Comparison of ENCODE assay signal across 18 cellular contexts in the genomic region with DNA sequence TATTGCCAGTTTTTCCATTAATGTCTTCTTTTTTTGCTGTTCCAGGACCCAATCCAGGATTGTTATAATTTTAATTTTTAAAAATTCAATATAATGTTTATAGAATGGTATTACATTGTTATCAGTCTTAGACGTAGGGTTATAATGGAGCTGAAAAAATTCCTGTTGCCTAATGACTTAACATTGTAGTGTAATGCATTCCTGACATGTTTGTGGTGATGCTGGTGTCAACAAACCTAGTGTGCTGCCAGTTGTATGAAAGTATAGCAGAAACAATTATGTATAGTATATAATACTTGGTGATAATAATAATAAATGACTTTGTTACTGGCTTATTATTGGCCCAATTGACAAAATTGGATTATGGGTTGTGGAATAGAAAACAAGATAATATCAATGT. TPM values are rescaled to one million over a fixed set of nuclear protein-coding genes. Genes with fewer than 3 reads are reported as not detected.
DNase-seq lines count a peak whose midpoint lies in the region; ATAC-seq, FAIRE-seq and TF ChIP-seq lines count a peak whose summit lies in the region.
"Had no signal": no experiment of that assay in that cellular context is flagged by ENCODE, and none has a peak within 500 bp of the region (broad histone marks: within the 10 kb centered on the region; RNA-seq: fewer than 3 reads in every experiment).

No MANE protein-coding gene starts in this region.

- 95% methylated on average over 1 of the region's 1 CpG for WGBS in GM12878 (ENCODE audit: insufficient coverage, insufficient replicate concordance, low lambda C conversion rate, missing lambda C conversion rate)
- no CpG with 5 or more reads among the region's 1 CpG for WGBS in neuronal stem cell (ENCODE audit: extremely low coverage in 2 of 2, insufficient read length in 2 of 2, insufficient replicate concordance in 1 of 2), 2 donors

- BruUV-seq in GM12878 (replicated peaks; lab: Mats Ljungman, UMichigan) (no TSS peak), PC-3 (replicated peaks; lab: Mats Ljungman, UMichigan) (no TSS peak)

- H3K4me1 ChIP-seq in GM12878 (ENCODE audit: control insufficient read depth, insufficient read depth, low read length) (peaks cover 2% of the 10 kb centered on the region; the same call in 1 of the 2 replicates), neuronal stem cell (ENCODE audit: control insufficient read depth in 2 of 2, insufficient read depth in 1 of 2, low read depth in 1 of 2, low read length in 2 of 2) (no peaks in the 10 kb centered on the region), PC-3 (ENCODE audit: insufficient read depth, low read length) (0 out of 2 replicates have a peak, but pooled peaks cover 10% of the 10 kb centered on the region)
- H3K4me1 ChIP-seq: A549 had no signal

- H3K79me2 ChIP-seq in GM12878 (ENCODE audit: control insufficient read depth, insufficient read depth, low read length) (no peaks in the 10 kb centered on the region), PC-3 (ENCODE audit: low read length) (no peaks in the 10 kb centered on the region)

- H3K4ac ChIP-seq in neuronal stem cell (ENCODE audit: low read length): no peak overlapping the region

- no peaks in the 10 kb centered on the region for H3K27me3 ChIP-seq in GM12878 (replicated peaks in 1 of 2; ENCODE audit: control insufficient read depth in 2 of 2, insufficient read depth in 2 of 2, low read length in 1 of 2)
- no peaks in the 10 kb centered on the region for H3K27me3 ChIP-seq in neuronal stem cell (ENCODE audit: control insufficient read depth in 3 of 3, insufficient read depth in 3 of 3, low read depth in 1 of 3, low read length in 3 of 3)
- H3K27me3 ChIP-seq in PC-3 (ENCODE audit: low read length): no peaks in the 10 kb centered on the region
- H3K27me3 ChIP-seq: MG63 had no signal

- H3K4me2 ChIP-seq in GM12878 (ENCODE audit: control insufficient read depth, insufficient read depth): no peak overlapping the region
- H3K4me2 ChIP-seq in neuronal stem cell (ENCODE audit: insufficient read depth, low read length, poor library complexity, severe bottlenecking): no peak overlapping the region
- H3K4me2 ChIP-seq in PC-3 (ENCODE audit: low read length): no peak overlapping the region
- H3K4me2 ChIP-seq: A549 had no signal

- in situ Hi-C loops in ACHN (cut with HindIII; ENCODE audit: low pct_ligation_motif_present, low pct_unique_long_range_greater_than_20kb, low sequenced_read_pairs): no loop called here
- in situ Hi-C loops in GM12878 (cut with MboI): no loop called here

- H3F3A ChIP-seq in PC-3 (ENCODE audit: low read length, unreplicated experiment): no peaks in the 10 kb centered on the region

- CTCF ChIA-PET in GM12878 (lab: Yijun Ruan, JAX): no interaction called here
- CTCF ChIA-PET in PC-3 (lab: Charles Lee): no interaction called here

- H3K9me3 ChIP-seq in GM12878 (replicated peaks; ENCODE audit: control insufficient read depth, insufficient read depth, low read length) (no peaks in the 10 kb centered on the region), neuronal stem cell (replicated peaks in 1 of 2; ENCODE audit: control insufficient read depth in 2 of 2, insufficient read depth in 1 of 2, low read depth in 1 of 2, low read length in 2 of 2) (no peaks in the 10 kb centered on the region), PC-3 (ENCODE audit: low read length) (no peaks in the 10 kb centered on the region)
- H3K9me3 ChIP-seq: A549, MG63 had no signal

- no peak overlapping the region for H3K23ac ChIP-seq in neuronal stem cell (ENCODE audit: low read depth, low read length, poor library complexity)

- peak; percentile 35 for FAIRE-seq in GM12878 (lab: Jason Lieb, UNC)
- FAIRE-seq: D721Med had no signal

- H2BK15ac ChIP-seq in neuronal stem cell (ENCODE audit: low read length): no peak overlapping the region

- TF ChIP-seq RAD21 in GM12878 (IDR thresholded peaks at IDR 0.05; ENCODE audit: insufficient read depth, low read depth, low read length): no peak

- RAD21 ChIA-PET in GM12878 (lab: Charles Lee; ENCODE audit: unreplicated experiment): no interaction called here

- no peaks in the 10 kb centered on the region for H3K36me3 ChIP-seq in GM12878 (ENCODE audit: control insufficient read depth in 2 of 2, insufficient read depth in 2 of 2, low read length in 1 of 2)
- H3K36me3 ChIP-seq in neuronal stem cell (replicated peaks in 1 of 2; ENCODE audit: control insufficient read depth in 2 of 2, insufficient read depth in 2 of 2, low read length in 2 of 2): no peaks in the 10 kb centered on the region
- no peaks in the 10 kb centered on the region for H3K36me3 ChIP-seq in PC-3 (ENCODE audit: low read depth, low read length)
- H3K36me3 ChIP-seq: MG63 had no signal

- H4K91ac ChIP-seq in neuronal stem cell (ENCODE audit: low read depth, low read length, poor library complexity): no peak overlapping the region

- no peak for TF ChIP-seq EP300 in GM12878 (IDR thresholded peaks at IDR 0.05; ENCODE audit: borderline replicate concordance in 1 of 2, control insufficient read depth in 1 of 2, low read depth in 2 of 2, low read length in 2 of 2)

- no peak overlapping the region for H4K8ac ChIP-seq in neuronal stem cell (ENCODE audit: low read depth, low read length)

- no peaks in the 10 kb centered on the region for H3K79me1 ChIP-seq in neuronal stem cell (ENCODE audit: low read depth, low read length)

- H2BK12ac ChIP-seq in neuronal stem cell (ENCODE audit: low read length): no peak overlapping the region

- H3K4me3 ChIP-seq in GM12878: no peak overlapping the region
- H3K4me3 ChIP-seq in neuronal stem cell (ENCODE audit: low read length in 2 of 2): no peak overlapping the region
- H3K4me3 ChIP-seq in PC-3 (ENCODE audit: low read length): no peak overlapping the region
- H3K4me3 ChIP-seq: A549, MG63 had no signal

- intact Hi-C loops in GM12878 (cut with micrococcal nuclease; ENCODE audit: unreplicated experiment) (no loop called here), PC-3 (cut with micrococcal nuclease) (no loop called here)

- POLR2A ChIA-PET in GM12878 (lab: Charles Lee): no interaction called here
- POLR2A ChIA-PET in PC-3 (lab: Charles Lee; ENCODE audit: unreplicated experiment): no interaction called here

- H4K20me1 ChIP-seq in GM12878 (ENCODE audit: control insufficient read depth, insufficient read depth): no peaks in the 10 kb centered on the region
- H4K20me1 ChIP-seq in PC-3 (ENCODE audit: low read length): no peaks in the 10 kb centered on the region

- H2BK120ac ChIP-seq in neuronal stem cell (ENCODE audit: low read depth, low read length): no peak overlapping the region

- H2AK5ac ChIP-seq in neuronal stem cell (ENCODE audit: low read depth, low read length): no peak overlapping the region

- H3K9ac ChIP-seq in GM12878 (ENCODE audit: control insufficient read depth, insufficient read depth, low read length) (no peak overlapping the region), neuronal stem cell (ENCODE audit: low read depth, low read length, poor library complexity) (no peak overlapping the region), PC-3 (ENCODE audit: low read length) (no peak overlapping the region)

- no peak for ATAC-seq in GM12878
- ATAC-seq in PC-3: no peak
- ATAC-seq in GM21390 (IDR thresholded peaks at IDR 0.05; ENCODE audit: unreplicated experiment): no peak
- ATAC-seq: A549 had no signal

- DNase-seq in ACHN (peak; percentile 21), HS-27A (ENCODE audit: low read depth) (peak; percentile 29), GM12878 (ENCODE audit: low read depth, low spot score) (no peak), glomerular visceral epithelial cell (ENCODE audit: extremely low spot score) (peak; percentile 11), neuronal stem cell (ENCODE audit: low spot score) (no peak), PC-3 (no peak)
- no peak for DNase-seq in NK-92 treated with Interleukin-12 subunit alpha and Interleukin-12 subunit beta, amount 100 ng/mL, for 24 hours (lab: John Stamatoyannopoulos, UW)
- DNase-seq: activated CD4-positive, alpha-beta T cell treated with anti-CD3 and anti-CD28 coated beads, Interleukin-2, amount 10 ng/mL, durations not matched to agents 7 days and 5 days; activated T-cell treated with anti-CD3 and anti-CD28 coated beads, Interleukin-2, amount 50 U/mL, for 48 hours; MG63; NCI-H2029 treated with DMSO at 0.1 percent for 48 hours; NCI-H748 treated with DMSO at 0.1 percent for 48 hours had no signal

- TF ChIP-seq CTCF in GM12878 (IDR thresholded peaks at IDR 0.05 in 2 of 3, conservative IDR thresholded peaks at IDR 0.05 in 1 of 3; ENCODE audit: control insufficient read depth in 2 of 3, extremely low read depth in 1 of 3, insufficient read depth in 1 of 3, low read depth in 3 of 3, low read length in 3 of 3): no peak
- TF ChIP-seq CTCF in PC-3 (conservative IDR thresholded peaks at IDR 0.05; ENCODE audit: low read depth, low read length): no peak

- SMC1A ChIA-PET in GM12878 (lab: Charles Lee; ENCODE audit: uncharacterized antibody, unreplicated experiment): no interaction called here

- H3K18ac ChIP-seq in neuronal stem cell (ENCODE audit: low read length): no peak overlapping the region

- H3K14ac ChIP-seq in neuronal stem cell (ENCODE audit: low read length): no peak overlapping the region

- H2BK5ac ChIP-seq in neuronal stem cell (ENCODE audit: low read length): no peak overlapping the region

- H2AFZ ChIP-seq in GM12878 (ENCODE audit: control insufficient read depth, low read depth, low read length) (no peak overlapping the region), neuronal stem cell (ENCODE audit: low read length) (no peak overlapping the region), PC-3 (ENCODE audit: low read length) (no peak overlapping the region)

- no peak for TF ChIP-seq POLR2A in GM12878 (IDR thresholded peaks at IDR 0.05; ENCODE audit: low read depth, low read length)

- no peaks in the 10 kb centered on the region for H3K9me2 ChIP-seq in PC-3 (replicated peaks; ENCODE audit: low read length)

- H3K27ac ChIP-seq in GM12878 (ENCODE audit: control insufficient read depth, insufficient read depth) (no peak overlapping the region), neuronal stem cell (replicated peaks; ENCODE audit: low read length) (no peak overlapping the region), PC-3 (ENCODE audit: low read length) (no peak overlapping the region)
- H3K27ac ChIP-seq: A549 had no signal

RNA-seq across cellular contexts. Expression of gene KIZ, which starts 30.4 kb away (rescaled TPM):
- total RNA-seq in GM12878 (2013; cell fraction: nucleolus; rRNA removed): 43.5 and 46.5 TPM in 2 replicates
- total RNA-seq in GM12878 (2014; rRNA removed) (5.0 and 6.0 TPM in 2 replicates), GM12878 (2014; rRNA removed; fragmentation: Illumina TruSeq; extraction: Trizol) (9.4 and 9.9 TPM in 2 replicates), GM12878 (2021) (6.8 and 11.4 TPM in 2 replicates), PC-3 (2014; rRNA removed) (10.3 and 13.4 TPM in 2 replicates)
- polyA plus RNA-seq in GM12878 (2011; ENCODE audit: low read depth): 77.5 TPM
- polyA plus RNA-seq in GM12878 (2011; rRNA removed) (11.0 and 17.3 TPM in 2 replicates), GM12878 (2014; fragmentation: Illumina TruSeq; extraction: Trizol) (8.3 and 11.1 TPM in 2 replicates), GM12878 (2014; fragmentation: Nextera tagmentation; extraction: Ambion mirVana) (1 to 10 TPM; 2.7 to 4.5 TPM), GM12878 (2014; rRNA removed) (5.3 and 7.0 TPM in 2 replicates), GM12878 (2016; fragmentation: Nextera tagmentation; extraction: Ambion mirVana) (1 to 10 TPM; 7.7 to 8.2 TPM)
- polyA plus RNA-seq in GM12878 (2011; cell fraction: cytosol; rRNA removed): 4.4 and 5.6 TPM in 2 replicates
- polyA plus RNA-seq in GM12878 (2011; cell fraction: nucleus; rRNA removed): 14.9 and 20.8 TPM in 2 replicates
- 11.9 and 14.1 TPM in 2 replicates for polyA plus RNA-seq in GM12878 (2012)
- 4.1 and 10.0 TPM in 2 replicates for polyA minus RNA-seq in GM12878 (2011; rRNA and poly(A)+ RNA removed)
- polyA minus RNA-seq in GM12878 (2011; cell fraction: cytosol; rRNA and poly(A)+ RNA removed): 2.0 and 4.1 TPM in 2 replicates
- polyA minus RNA-seq in GM12878 (2011; cell fraction: nucleus; rRNA and poly(A)+ RNA removed): 7.1 and 7.9 TPM in 2 replicates
- 15.6 TPM for polyA plus RNA-seq in neuronal stem cell (2013, experiment 1 of 2)
- 17.1 TPM for polyA plus RNA-seq in neuronal stem cell (2013, experiment 2 of 2)

RNA-seq across cellular contexts. Expression of gene LINC00237, which starts 50.1 kb away (rescaled TPM):
- not detected in 2 replicates for total RNA-seq in GM12878 (2013; cell fraction: nucleolus; rRNA removed)
- total RNA-seq in GM12878 (2014; rRNA removed) (not detected in 2 replicates), GM12878 (2014; rRNA removed; fragmentation: Illumina TruSeq; extraction: Trizol) (not detected in 2 replicates), GM12878 (2021) (not detected in 2 replicates), PC-3 (2014; rRNA removed) (not detected in 2 replicates)
- not detected for polyA plus RNA-seq in GM12878 (2011; ENCODE audit: low read depth)
- polyA plus RNA-seq in GM12878 (2011; rRNA removed) (not detected in 2 replicates), GM12878 (2014; fragmentation: Illumina TruSeq; extraction: Trizol) (not detected in 2 replicates), GM12878 (2014; fragmentation: Nextera tagmentation; extraction: Ambion mirVana) (not detected), GM12878 (2014; rRNA removed) (not detected in 2 replicates), GM12878 (2016; fragmentation: Nextera tagmentation; extraction: Ambion mirVana) (not detected)
- polyA plus RNA-seq in GM12878 (2011; cell fraction: cytosol; rRNA removed): not detected in 2 replicates
- polyA plus RNA-seq in GM12878 (2011; cell fraction: nucleus; rRNA removed): not detected in 2 replicates
- not detected in 2 replicates for polyA plus RNA-seq in GM12878 (2012)
- not detected in 2 replicates for polyA minus RNA-seq in GM12878 (2011; rRNA and poly(A)+ RNA removed)
- polyA minus RNA-seq in GM12878 (2011; cell fraction: cytosol; rRNA and poly(A)+ RNA removed): not detected in 2 replicates
- polyA minus RNA-seq in GM12878 (2011; cell fraction: nucleus; rRNA and poly(A)+ RNA removed): not detected in 2 replicates
- polyA plus RNA-seq in neuronal stem cell (2013, experiment 1 of 2): not detected
- not detected for polyA plus RNA-seq in neuronal stem cell (2013, experiment 2 of 2)
- total RNA-seq: activated CD4-positive, alpha-beta T cell treated with anti-CD3 and anti-CD28 coated beads, Interleukin-2, amount 10 ng/mL, durations not matched to agents 7 days and 5 days; HT-29; omental fat pad had no signal
- polyA plus RNA-seq: A549, adipose tissue had no signal

Comparison
In these comparisons a context has a peak if more than half of its experiments do, and no peak if none do; other contexts are left out.
1. DNase-seq: peak in ACHN (single experiment), HS-27A (single experiment) and glomerular visceral epithelial cell (single experiment); none in GM12878 (single experiment), neuronal stem cell (single experiment), NK-92 treated with Interleukin-12 subunit alpha and Interleukin-12 subunit beta, amount 100 ng/mL, for 24 hours (single experiment) and PC-3 (single experiment).